In genomic region chr1:58799650-58800049, GRCh38 we compare ENCODE assay signal across 1 cellular context.
TF ChIP-seq lines count a peak whose summit lies in the region.

No MANE protein-coding gene starts in this region.

TF ChIP-seq in HEK293, 187 proteins besides CTCF, POLR2A, EP300 and RAD21 (continued from another document):
- no peak for TF ChIP-seq HIC1 (tag by site-specific recombination; IDR thresholded peaks at IDR 0.05)
- no peak for TF ChIP-seq GLI2 (tag by site-specific recombination; IDR thresholded peaks at IDR 0.05; ENCODE audit: borderline replicate concordance, low read depth)
- no peak for TF ChIP-seq ZNF514 (tag by site-specific recombination; IDR thresholded peaks at IDR 0.05)
- no peak for TF ChIP-seq PATZ1 (tag by site-specific recombination; IDR thresholded peaks at IDR 0.05)
- TF ChIP-seq ZNF776 (tag by site-specific recombination; IDR thresholded peaks at IDR 0.05; ENCODE audit: borderline replicate concordance), result peak; percentile 90
- TF ChIP-seq PRDM1 (tag by site-specific recombination; IDR thresholded peaks at IDR 0.05), result peak; percentile 80
- TF ChIP-seq ZNF777 (tag by site-specific recombination; IDR thresholded peaks at IDR 0.05; ENCODE audit: borderline replicate concordance), result peak; percentile 41; the same call in 1 of the 2 replicates
TF ChIP-seq in HEK293: peak in this region for 7.
